ENCODE assay signal across 11 cellular contexts in genomic region chr20:845967-846893, GRCh38. TPM values are rescaled to one million over a fixed set of nuclear protein-coding genes. Genes with fewer than 3 reads are reported as not detected.
DNase-seq lines count a peak whose midpoint lies in the region; ATAC-seq and TF ChIP-seq lines count a peak whose summit lies in the region.
"Had no signal": no experiment of that assay in that cellular context is flagged by ENCODE, and none has a peak within 500 bp of the region (broad histone marks: within the 10 kb centered on the region; RNA-seq: fewer than 3 reads in every experiment).

No MANE protein-coding gene starts in this region.

- H3K79me2 ChIP-seq in OCI-LY1 (ENCODE audit: insufficient read depth, low read length), result no peaks in the 10 kb centered on the region

- H3K9ac ChIP-seq in OCI-LY1 (ENCODE audit: low read length), result peak overlapping the region; percentile 27; the same call in 1 of the 2 replicates
- H3K9ac ChIP-seq in duodenal mucosa (ENCODE audit: low read depth in 1 of 2, low read length in 2 of 2), result no peak overlapping the region
- no peak overlapping the region for H3K9ac ChIP-seq in skeletal muscle tissue (ENCODE audit: low read depth in 1 of 3, low read length in 3 of 3)

- ATAC-seq in HG03354 (IDR thresholded peaks at IDR 0.05; ENCODE audit: poor library complexity, severe bottlenecking, unreplicated experiment) (no peak), HG03457 (IDR thresholded peaks at IDR 0.05; ENCODE audit: unreplicated experiment) (no peak)

- DNase-seq in SKM-1 treated with dmso at 0.1 percent for 144 hours (lab: John Stamatoyannopoulos, UW; ENCODE audit: unreplicated experiment), result peak; percentile 46
- no peak for DNase-seq in SKM-1 (lab: John Stamatoyannopoulos, UW; ENCODE audit: unreplicated experiment)
- DNase-seq in NCI-H2029 (lab: John Stamatoyannopoulos, UW), result no peak
- DNase-seq: RPMI8226 had no signal

- peaks cover 46% of the 10 kb centered on the region for H3K4me1 ChIP-seq in OCI-LY1 (ENCODE audit: insufficient read depth, low read length, severe bottlenecking)
- H3K4me1 ChIP-seq in duodenal mucosa (ENCODE audit: control insufficient read depth in 1 of 2, insufficient read depth in 2 of 2, low read length in 2 of 2), result peaks cover 32 to 49% of the 10 kb centered on the region in 2 donors
- H3K4me1 ChIP-seq in skeletal muscle tissue (ENCODE audit: control insufficient read depth in 3 of 3, insufficient read depth in 3 of 3, low read length in 3 of 3), result peaks cover 12 to 36% (median 19%) of the 10 kb centered on the region in 3 donors

- H4K20me1 ChIP-seq in OCI-LY1 (ENCODE audit: insufficient read depth, low read length), result no peaks in the 10 kb centered on the region

- H3K4me3 ChIP-seq in OCI-LY1 (ENCODE audit: low read depth, low read length, poor library complexity, severe bottlenecking) (peak overlapping the region; percentile 53), duodenal mucosa (ENCODE audit: low read depth in 1 of 2, low read length in 2 of 2) (peak overlapping the region; percentile 33 to 54), skeletal muscle tissue (ENCODE audit: low read length in 3 of 3) (peak overlapping the region in 2 of 3 donors; percentile 4 to 6)
- H3K4me3 ChIP-seq: mucosa of descending colon had no signal

- H3K36me3 ChIP-seq in OCI-LY1 (ENCODE audit: insufficient read depth, low read length) (no peaks in the 10 kb centered on the region), duodenal mucosa (ENCODE audit: control insufficient read depth in 1 of 2, insufficient read depth in 2 of 2, low read length in 2 of 2) (peaks cover 6% of the 10 kb centered on the region in 2 donors), skeletal muscle tissue (ENCODE audit: control insufficient read depth in 3 of 3, insufficient read depth in 3 of 3, low read length in 3 of 3) (peaks cover 0 to 4% (median 0%) of the 10 kb centered on the region in 3 donors)
- H3K36me3 ChIP-seq: esophagus muscularis mucosa had no signal

- peak overlapping the region; percentile 62 for H3K4me2 ChIP-seq in OCI-LY1 (ENCODE audit: low read length)

- H3K9me3 ChIP-seq in OCI-LY1 (ENCODE audit: low read length), result no peaks in the 10 kb centered on the region
- H3K9me3 ChIP-seq in duodenal mucosa (ENCODE audit: control insufficient read depth in 1 of 2, low read length in 2 of 2), result no peaks in the 10 kb centered on the region
- H3K9me3 ChIP-seq in skeletal muscle tissue (ENCODE audit: control insufficient read depth in 3 of 3, low read length in 3 of 3), result no peaks in the 10 kb centered on the region
- H3K9me3 ChIP-seq: esophagus muscularis mucosa, mucosa of descending colon had no signal

- TF ChIP-seq CTCF in OCI-LY1 (IDR thresholded peaks at IDR 0.05; ENCODE audit: low read length), result no peak

- H3K27me3 ChIP-seq in OCI-LY1 (ENCODE audit: insufficient read depth, low read length) (no peaks in the 10 kb centered on the region), duodenal mucosa (ENCODE audit: control insufficient read depth in 1 of 2, insufficient read depth in 2 of 2, low read length in 2 of 2) (no peaks in the 10 kb centered on the region), skeletal muscle tissue (ENCODE audit: control insufficient read depth in 3 of 3, insufficient read depth in 3 of 3, low read length in 3 of 3) (peaks cover 0 to 6% (median 2%) of the 10 kb centered on the region in 3 donors)

- H3F3A ChIP-seq in OCI-LY1 (ENCODE audit: insufficient read depth, low read length), result no peaks in the 10 kb centered on the region

- H3K27ac ChIP-seq in OCI-LY1 (ENCODE audit: low read depth, low read length, poor library complexity, severe bottlenecking) (peak overlapping the region; percentile 66), duodenal mucosa (ENCODE audit: low read depth, low read length) (no peak overlapping the region), skeletal muscle tissue (ENCODE audit: low read depth, low read length) (no peak overlapping the region)
- H3K27ac ChIP-seq: esophagus muscularis mucosa had no signal

- H2AFZ ChIP-seq in OCI-LY1 (ENCODE audit: low read length), result no peak overlapping the region

- no peaks in the 10 kb centered on the region for H3K9me2 ChIP-seq in OCI-LY1 (ENCODE audit: low read depth, low read length)

RNA-seq across cellular contexts. Expression of gene FAM110A, which starts 12.7 kb away (rescaled TPM):
- 7.3 TPM for total RNA-seq in skeletal muscle tissue
